9 cellular contexts compared by ENCODE assay signal in genomic region chr10:85445702-85446101, GRCh38.
"Had no signal": no experiment of that assay in that cellular context is flagged by ENCODE, and none has a peak within 500 bp of the region (broad histone marks: within the 10 kb centered on the region; RNA-seq: fewer than 3 reads in every experiment).

No MANE protein-coding gene starts in this region.

- H3K27ac ChIP-seq: GM23248 had no signal

- DNase-seq: GM23248, GOT3, H7, H9, HCEC 1CT, HFFc6 had no signal

- H3K4me3 Mint-ChIP-seq: GM23338, H9, HFFc6 had no signal

- H3K36me3 ChIP-seq: HAP-1 had no signal

- H3K4me1 ChIP-seq: HAP-1 had no signal

- H3K9ac ChIP-seq: GM23248 had no signal

- H3K27ac Mint-ChIP-seq: GM23338, H9, HFFc6 had no signal

- ATAC-seq: GM23338, HCT116 had no signal

- H3K4me2 ChIP-seq: GM23338 had no signal

- H3K9me3 Mint-ChIP-seq: H9 had no signal

- H3K9me3 ChIP-seq: HAP-1 had no signal

- H2AFZ ChIP-seq: GM23248, GM23338 had no signal

- H3K4me3 ChIP-seq: GM23248, GM23338, HAP-1 had no signal
